1 cellular context compared by ENCODE assay signal in the genomic region with DNA sequence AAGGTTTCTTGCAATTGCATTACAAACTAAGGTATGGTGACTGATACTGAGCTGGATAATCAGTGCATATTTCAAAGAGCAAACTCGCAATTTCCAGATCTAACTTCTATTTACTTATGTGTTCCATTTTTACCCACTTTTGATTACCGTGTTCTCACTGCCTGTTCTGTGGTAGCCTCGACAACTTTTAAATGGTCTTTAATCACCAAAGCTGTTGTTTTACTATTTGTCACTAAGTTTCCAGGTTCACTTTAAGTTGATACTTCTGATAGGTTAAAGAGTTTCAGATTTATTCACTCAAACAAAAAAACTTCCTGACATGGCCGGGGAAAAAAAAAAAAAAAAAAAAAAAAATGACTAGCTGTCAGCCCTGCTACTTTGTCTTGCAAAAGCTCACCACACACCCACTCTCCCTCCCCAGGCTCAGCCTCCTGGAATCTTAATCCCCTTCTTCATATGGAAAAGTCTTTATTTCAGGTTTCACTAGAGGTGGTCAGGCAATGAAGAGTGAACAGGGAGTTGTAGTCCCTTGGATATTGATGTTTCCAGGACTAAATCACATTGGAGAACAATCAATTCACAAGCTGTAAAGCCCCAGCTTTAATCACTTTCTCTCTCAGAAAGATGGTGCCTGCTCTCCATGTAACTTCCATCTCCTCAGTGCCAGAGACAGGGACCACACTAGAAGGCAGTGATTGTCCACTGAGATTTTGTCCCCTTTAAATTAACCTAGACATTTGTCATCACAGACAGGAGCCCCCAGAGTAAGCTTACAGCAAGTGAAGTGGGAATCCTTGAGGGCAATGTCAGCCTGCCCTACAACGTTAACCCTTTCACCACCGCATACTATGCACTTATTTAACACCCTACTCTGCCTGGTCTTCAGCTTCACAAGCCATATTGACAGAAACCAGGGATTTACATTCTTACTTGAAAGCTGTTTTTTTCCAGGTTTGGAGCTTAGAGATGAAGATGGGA.
TF ChIP-seq lines count a peak whose summit lies in the region.

No MANE protein-coding gene starts in this region.

TF ChIP-seq in neural cell, 6 proteins besides CTCF, POLR2A, EP300 and RAD21 (continued from another document):
- TF ChIP-seq, protein P1, sequence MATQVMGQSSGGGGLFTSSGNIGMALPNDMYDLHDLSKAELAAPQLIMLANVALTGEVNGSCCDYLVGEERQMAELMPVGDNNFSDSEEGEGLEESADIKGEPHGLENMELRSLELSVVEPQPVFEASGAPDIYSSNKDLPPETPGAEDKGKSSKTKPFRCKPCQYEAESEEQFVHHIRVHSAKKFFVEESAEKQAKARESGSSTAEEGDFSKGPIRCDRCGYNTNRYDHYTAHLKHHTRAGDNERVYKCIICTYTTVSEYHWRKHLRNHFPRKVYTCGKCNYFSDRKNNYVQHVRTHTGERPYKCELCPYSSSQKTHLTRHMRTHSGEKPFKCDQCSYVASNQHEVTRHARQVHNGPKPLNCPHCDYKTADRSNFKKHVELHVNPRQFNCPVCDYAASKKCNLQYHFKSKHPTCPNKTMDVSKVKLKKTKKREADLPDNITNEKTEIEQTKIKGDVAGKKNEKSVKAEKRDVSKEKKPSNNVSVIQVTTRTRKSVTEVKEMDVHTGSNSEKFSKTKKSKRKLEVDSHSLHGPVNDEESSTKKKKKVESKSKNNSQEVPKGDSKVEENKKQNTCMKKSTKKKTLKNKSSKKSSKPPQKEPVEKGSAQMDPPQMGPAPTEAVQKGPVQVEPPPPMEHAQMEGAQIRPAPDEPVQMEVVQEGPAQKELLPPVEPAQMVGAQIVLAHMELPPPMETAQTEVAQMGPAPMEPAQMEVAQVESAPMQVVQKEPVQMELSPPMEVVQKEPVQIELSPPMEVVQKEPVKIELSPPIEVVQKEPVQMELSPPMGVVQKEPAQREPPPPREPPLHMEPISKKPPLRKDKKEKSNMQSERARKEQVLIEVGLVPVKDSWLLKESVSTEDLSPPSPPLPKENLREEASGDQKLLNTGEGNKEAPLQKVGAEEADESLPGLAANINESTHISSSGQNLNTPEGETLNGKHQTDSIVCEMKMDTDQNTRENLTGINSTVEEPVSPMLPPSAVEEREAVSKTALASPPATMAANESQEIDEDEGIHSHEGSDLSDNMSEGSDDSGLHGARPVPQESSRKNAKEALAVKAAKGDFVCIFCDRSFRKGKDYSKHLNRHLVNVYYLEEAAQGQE (IDR thresholded peaks at IDR 0.05; ENCODE audit: borderline replicate concordance), result no peak
- no peak for TF ChIP-seq EZH2 (IDR thresholded peaks at IDR 0.05; ENCODE audit: borderline replicate concordance, insufficient read depth, low read length, poor library complexity, severe bottlenecking)
